Comparison of ENCODE assay signal across 1 cellular context in genomic region chr10:76086571-76087260, GRCh38.
TF ChIP-seq lines count a peak whose summit lies in the region.

No MANE protein-coding gene starts in this region.

TF ChIP-seq in WTC11, 78 proteins besides CTCF, POLR2A, EP300 and RAD21 (continued from another document):
- TF ChIP-seq, protein P1, sequence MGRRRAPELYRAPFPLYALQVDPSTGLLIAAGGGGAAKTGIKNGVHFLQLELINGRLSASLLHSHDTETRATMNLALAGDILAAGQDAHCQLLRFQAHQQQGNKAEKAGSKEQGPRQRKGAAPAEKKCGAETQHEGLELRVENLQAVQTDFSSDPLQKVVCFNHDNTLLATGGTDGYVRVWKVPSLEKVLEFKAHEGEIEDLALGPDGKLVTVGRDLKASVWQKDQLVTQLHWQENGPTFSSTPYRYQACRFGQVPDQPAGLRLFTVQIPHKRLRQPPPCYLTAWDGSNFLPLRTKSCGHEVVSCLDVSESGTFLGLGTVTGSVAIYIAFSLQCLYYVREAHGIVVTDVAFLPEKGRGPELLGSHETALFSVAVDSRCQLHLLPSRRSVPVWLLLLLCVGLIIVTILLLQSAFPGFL (CRISPR knock-in tag; IDR thresholded peaks at IDR 0.05; ENCODE audit: borderline replicate concordance) = no peak
- TF ChIP-seq NFE2L1 (CRISPR knock-in tag; IDR thresholded peaks at IDR 0.05) = no peak
- TF ChIP-seq FOXK1 (CRISPR knock-in tag; IDR thresholded peaks at IDR 0.05) = no peak
- no peak for TF ChIP-seq NR1H2 (CRISPR knock-in tag; IDR thresholded peaks at IDR 0.05)
